ENCODE assay signal across 8 cellular contexts in genomic region chr5:127320032-127320945, GRCh38. TPM values are rescaled to one million over a fixed set of nuclear protein-coding genes. Genes with fewer than 3 reads are reported as not detected.
DNase-seq lines count a peak whose midpoint lies in the region; ATAC-seq and TF ChIP-seq lines count a peak whose summit lies in the region.

No MANE protein-coding gene starts in this region.

- TF ChIP-seq RAD21 in SK-N-SH (IDR thresholded peaks at IDR 0.05; ENCODE audit: low read length) = no peak

- peak overlapping the region; percentile 12; the same call in 1 of the 2 replicates for H3K4me2 ChIP-seq in SK-N-SH

- WGBS in SK-N-SH (ENCODE audit: low lambda C conversion rate) = 30% methylated on average over 5 of the region's 5 CpGs

- peak overlapping the region; percentile 69 for H2AFZ ChIP-seq in SK-N-SH (ENCODE audit: low read depth)

- H3K27me3 ChIP-seq in SK-N-SH (ENCODE audit: insufficient read depth) (no peaks in the 10 kb centered on the region), SJCRH30 (no peaks in the 10 kb centered on the region)

- DNase-seq in SK-N-SH = no peak
- DNase-seq in SJCRH30 = peak; percentile 65 to 89
- peak; percentile 60 for DNase-seq in pons (ENCODE audit: low spot score)
- DNase-seq in SK-N-DZ (ENCODE audit: low spot score) = no peak
- DNase-seq in islet precursor cell = no peak
- no peak for DNase-seq in epidermal melanocyte (ENCODE audit: insufficient read length, low spot score)

- no peaks in the 10 kb centered on the region for H3K9me2 ChIP-seq in SK-N-SH

- H3K79me2 ChIP-seq in SK-N-SH (ENCODE audit: insufficient read depth) = no peaks in the 10 kb centered on the region

- H3F3A ChIP-seq in SK-N-SH (replicated peaks; ENCODE audit: insufficient read depth) = no peaks in the 10 kb centered on the region

- H3K9me3 ChIP-seq in SK-N-SH = no peaks in the 10 kb centered on the region
- no peaks in the 10 kb centered on the region for H3K9me3 ChIP-seq in SJCRH30 (replicated peaks)

- CTCF ChIA-PET in SK-N-SH (lab: Yijun Ruan, JAX) = no interaction called here

- ATAC-seq in SK-N-SH treated with all-trans-retinoic acid at 6 μM for 48 hours = no peak; the same call in 2 of the 3 replicates
- peak; percentile 83 for ATAC-seq in HG02970 (IDR thresholded peaks at IDR 0.05; ENCODE audit: low FRiP score, unreplicated experiment)

- H3K36me3 ChIP-seq in SK-N-SH (replicated peaks in 1 of 2; ENCODE audit: control insufficient read depth in 1 of 2, insufficient read depth in 2 of 2, low read length in 1 of 2) = no peaks in the 10 kb centered on the region
- peaks cover 5% of the 10 kb centered on the region for H3K36me3 ChIP-seq in SJCRH30

- H3K4me3 ChIP-seq in SK-N-SH (ENCODE audit: low read depth in 2 of 2, low read length in 1 of 2) (no peak overlapping the region), SJCRH30 (no peak overlapping the region)

- no peak for TF ChIP-seq EP300 in SK-N-SH (IDR thresholded peaks at IDR 0.05; ENCODE audit: borderline replicate concordance in 1 of 2, low read depth in 1 of 2, low read length in 1 of 2)

- no peaks in the 10 kb centered on the region for H4K20me1 ChIP-seq in SK-N-SH (ENCODE audit: insufficient read depth)

- H3K27ac ChIP-seq in SK-N-SH (ENCODE audit: low read depth in 2 of 2, low read length in 1 of 2) (peak overlapping the region in 1 of 2 experiments; percentile 25; a peak in 2 of 4 replicates), SJCRH30 (peak overlapping the region; percentile 80)

- no peak overlapping the region for H3K9ac ChIP-seq in SK-N-SH

- TF ChIP-seq CTCF in SK-N-SH (IDR thresholded peaks at IDR 0.05) = no peak

- POLR2A ChIA-PET in SK-N-SH (lab: Yijun Ruan, JAX) = no interaction called here

- H3K4me1 ChIP-seq in SK-N-SH (ENCODE audit: control insufficient read depth in 1 of 2, insufficient read depth in 2 of 2, low read depth in 1 of 2, low read length in 1 of 2) = peaks cover 0 to 10% of the 10 kb centered on the region in 2 experiments; a peak in 1 of 4 replicates
- H3K4me1 ChIP-seq in SJCRH30 = peaks cover 34% of the 10 kb centered on the region

TF ChIP-seq in SK-N-SH, 30 proteins besides CTCF, POLR2A, EP300 and RAD21:
- TF ChIP-seq SMC3 (IDR thresholded peaks at IDR 0.05; ENCODE audit: low read depth, low read length) = no peak
- TF ChIP-seq TCF12 (IDR thresholded peaks at IDR 0.05) = peak; percentile 63
- peak; percentile 7; the same call in 1 of the 2 replicates for TF ChIP-seq ELF1 (IDR thresholded peaks at IDR 0.05)

TF ChIP-seq in SK-N-SH treated with all-trans-retinoic acid at 6 μM for 48 hours, 23 proteins besides CTCF, POLR2A, EP300 and RAD21:
- TF ChIP-seq TOX (CRISPR knock-in tag; IDR thresholded peaks at IDR 0.05; ENCODE audit: borderline replicate concordance) = no peak
- TF ChIP-seq ZNF8 (CRISPR knock-in tag; IDR thresholded peaks at IDR 0.05) = no peak
- no peak for TF ChIP-seq POU6F1 (CRISPR knock-in tag; IDR thresholded peaks at IDR 0.05; ENCODE audit: borderline replicate concordance, low read depth)
- no peak for TF ChIP-seq BACH2 (CRISPR knock-in tag; IDR thresholded peaks at IDR 0.05; ENCODE audit: borderline replicate concordance)
- no peak for TF ChIP-seq CSDC2 (CRISPR knock-in tag; IDR thresholded peaks at IDR 0.05)
- TF ChIP-seq TCF4 (CRISPR knock-in tag; IDR thresholded peaks at IDR 0.05; ENCODE audit: borderline replicate concordance) = no peak

RNA-seq across cellular contexts. Expression of gene MEGF10, which starts 29.7 kb away (rescaled TPM):
- polyA plus RNA-seq in SK-N-SH (2012; rRNA removed) = 0.67 and 1.1 TPM in 2 replicates
- polyA plus RNA-seq in SK-N-SH (2012; cell fraction: cytosol; rRNA removed) = 0.24 and 0.85 TPM in 2 replicates
- 0.41 and 0.51 TPM in 2 replicates for polyA plus RNA-seq in SK-N-SH (2012; cell fraction: nucleus; rRNA removed)
- total RNA-seq in SJCRH30 (2014; rRNA removed; shearing (Covaris generic)) = 67.6 and 77.9 TPM in 2 replicates
- polyA plus RNA-seq in SK-N-DZ (2014; cell fraction: cytosol; rRNA removed) = 0.58 and 6.7 TPM in 2 replicates
- 0.88 and 1.6 TPM in 2 replicates for polyA plus RNA-seq in SK-N-DZ (2014; cell fraction: nucleus; rRNA removed)

Comparison
In these comparisons a context has a peak if more than half of its experiments do, and no peak if none do; other contexts are left out.
1. DNase-seq: peak in SJCRH30 (2 of 2) and pons (single experiment); none in SK-N-SH (single experiment), SK-N-DZ (single experiment), islet precursor cell (single experiment) and epidermal melanocyte (single experiment).